In genomic region chr7:25256424-25256823, GRCh38 we compare ENCODE assay signal across 21 cellular contexts. TPM values are rescaled to one million over a fixed set of nuclear protein-coding genes. Genes with fewer than 3 reads are reported as not detected.
"Had no signal": no experiment of that assay in that cellular context is flagged by ENCODE, and none has a peak within 500 bp of the region (broad histone marks: within the 10 kb centered on the region; RNA-seq: fewer than 3 reads in every experiment).

No MANE protein-coding gene starts in this region.

- H3K27me3 ChIP-seq: adrenal gland, foreskin keratinocyte, right lobe of liver had no signal

- DNase-seq: activated CD4-positive, alpha-beta T cell treated with anti-CD3 and anti-CD28 coated beads, Interleukin-2, amount 50 U/mL, for 4 hours; activated gamma-delta T cell treated with Interleukin-2 at 50 U/mL for 16 hours; effector memory CD8-positive, alpha-beta T cell; foreskin keratinocyte; kidney glomerular epithelial cell; mesenchymal stem cell; naive B cell; right lobe of liver; stimulated activated naive B cell treated with anti-CD40 and anti-IgM and Interleukin-4, amounts not matched to agents 10 μg/mL and 1 μg/mL and 100 μg/mL, for 72 hours had no signal

- H3K9me3 ChIP-seq: adrenal gland, mucosa of descending colon, prostate gland, right lobe of liver had no signal

- H3K36me3 ChIP-seq: adrenal gland, prostate gland, right lobe of liver had no signal

- ATAC-seq: activated naive CD4-positive, alpha-beta T cell treated with anti-CD3 and anti-CD28 coated beads, Interleukin-2, amount 50 U/mL, for 72 hours; effector memory CD8-positive, alpha-beta T cell; foreskin keratinocyte; right lobe of liver; stimulated activated naive B cell treated with anti-CD40 and anti-IgM and Interleukin-4, amounts not matched to agents 10 μg/mL and 1 μg/mL and 100 μg/mL, for 72 hours had no signal

- H3K4me1 ChIP-seq: prostate gland, right lobe of liver had no signal

- H3K4me3 ChIP-seq: adrenal gland, mucosa of descending colon, prostate gland, right lobe of liver had no signal

- FAIRE-seq: urothelium cell line had no signal

- H3K27ac ChIP-seq: adrenal gland, foreskin keratinocyte, prostate gland, right lobe of liver had no signal

RNA-seq across cellular contexts. Expression of gene NPVF, which starts 28.1 kb away (rescaled TPM):
- total RNA-seq: activated naive CD4-positive, alpha-beta T cell treated with anti-CD3 and anti-CD28 coated beads, Interleukin-2, amount 50 U/mL, for 72 hours; adrenal gland; dermis microvascular lymphatic vessel endothelial cell; epithelial cell of proximal tubule; fibroblast of lung; foreskin keratinocyte; lower leg skin; mucosa of descending colon; neural crest cell; osteoblast; prostate gland; right lobe of liver; T-helper 2 cell treated with Interferon-gamma antibody and Interleukin-4, amounts not matched to agents 100 ng/mL and 5 ng/mL, for 36 hours had no signal
